Comparison of ENCODE assay signal across 31 cellular contexts in the genomic region with DNA sequence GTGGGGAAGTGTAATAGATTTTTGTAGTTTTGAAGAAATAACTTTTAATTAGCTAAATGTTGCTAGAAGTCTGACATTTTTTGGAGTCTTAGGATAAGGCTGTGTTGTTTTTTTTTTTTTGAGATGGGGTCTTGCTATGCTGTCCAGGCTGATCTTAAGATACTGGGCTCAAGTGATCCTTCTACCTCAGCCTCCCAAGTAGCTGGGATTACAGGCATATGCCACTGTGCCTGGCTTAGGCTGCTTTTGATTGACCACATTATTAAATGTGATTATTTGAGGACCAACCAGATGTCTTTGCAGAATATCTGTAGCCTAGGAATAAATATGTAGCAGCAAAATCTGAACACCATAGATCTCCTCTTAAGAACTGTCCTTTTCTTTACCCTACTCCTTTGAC.
"Had no signal": no experiment of that assay in that cellular context is flagged by ENCODE, and none has a peak within 500 bp of the region (broad histone marks: within the 10 kb centered on the region; RNA-seq: fewer than 3 reads in every experiment).

No MANE protein-coding gene starts in this region.

- FAIRE-seq: islet of Langerhans, kidney had no signal

- ATAC-seq: left colon; left lung; lower lobe of right lung; natural killer cell; sciatic nerve; stimulated activated naive B cell treated with anti-CD40 and anti-IgM and Interleukin-4, amounts not matched to agents 10 μg/mL and 1 μg/mL and 100 μg/mL, for 72 hours; stimulated activated naive CD8-positive, alpha-beta T cell treated with anti-CD3 and anti-CD28 coated beads, Interleukin-15, Interleukin-2, amounts not matched to agents 100 U/mL and 50 U/mL, for 24 hours had no signal

- H3K4me1 Mint-ChIP-seq: immature natural killer cell, natural killer cell, nephron progenitor cell, neural progenitor cell had no signal

- H3K4me2 ChIP-seq: neural progenitor cell had no signal

- DNase-seq: hypothalamus; immature natural killer cell; kidney; left colon; left lung; lower lobe of right lung; mammary epithelial cell; mesenchymal stem cell; naive B cell; natural killer cell; nephron progenitor cell; occipital lobe; stimulated activated CD4-positive, alpha-beta T cell treated with anti-CD3 and anti-CD28 coated beads, Interleukin-12 subunit alpha, Interleukin-12 subunit beta, amount 100 ng/mL, for 4 hours; stimulated activated CD4-positive, alpha-beta T cell treated with anti-CD3 and anti-CD28 coated beads, Interleukin-15, amount 100 ng/mL, for 24 hours; stimulated activated CD4-positive, alpha-beta T cell treated with anti-CD3 and anti-CD28 coated beads, Interleukin-2, amount 100 ng/mL, for 24 hours; stimulated activated CD4-positive, alpha-beta T cell treated with anti-CD3 and anti-CD28 coated beads, Interleukin-4, amount 100 ng/mL, for 1 hour; stimulated activated naive B cell treated with anti-CD40 and anti-IgM and Interleukin-4, amounts not matched to agents 10 μg/mL and 1 μg/mL and 100 μg/mL, for 72 hours; stimulated activated naive CD8-positive, alpha-beta T cell treated with anti-CD3 and anti-CD28 coated beads, Interleukin-15, Interleukin-2, amounts not matched to agents 100 U/mL and 50 U/mL, for 24 hours; stomach; testis; thyroid gland; transverse colon; upper lobe of left lung had no signal

- H3K27ac ChIP-seq: left lung, lower lobe of right lung, neural progenitor cell, neutrophil, parathyroid adenoma, right atrium auricular region, skin epidermis, stomach, testis, thyroid gland, transverse colon, upper lobe of left lung, vagina had no signal

- H3K9me3 ChIP-seq: left lung, lower lobe of right lung, neutrophil, right atrium auricular region, stomach, testis, thyroid gland, transverse colon, upper lobe of left lung, vagina had no signal

- H3K9me3 Mint-ChIP-seq: immature natural killer cell; naive B cell; natural killer cell; stimulated activated naive B cell treated with anti-CD40 and anti-IgM and Interleukin-4, amounts not matched to agents 10 μg/mL and 1 μg/mL and 100 μg/mL, for 72 hours had no signal

- H3K4me1 ChIP-seq: left lung, lower lobe of right lung, neural progenitor cell, parathyroid adenoma, right atrium auricular region, stomach, testis, thyroid gland, transverse colon, upper lobe of left lung, vagina had no signal

- H3K27me3 ChIP-seq: left lung, neural progenitor cell, neutrophil, right atrium auricular region, stomach, testis, thyroid gland, transverse colon, upper lobe of left lung, vagina had no signal

- H3K36me3 Mint-ChIP-seq: natural killer cell had no signal

- H3K9ac ChIP-seq: neural progenitor cell, parathyroid adenoma had no signal

- H3K27ac Mint-ChIP-seq: natural killer cell; neural progenitor cell; stimulated activated naive B cell treated with anti-CD40 and anti-IgM and Interleukin-4, amounts not matched to agents 10 μg/mL and 1 μg/mL and 100 μg/mL, for 72 hours had no signal

- H3K27me3 Mint-ChIP-seq: naive B cell; stimulated activated naive B cell treated with anti-CD40 and anti-IgM and Interleukin-4, amounts not matched to agents 10 μg/mL and 1 μg/mL and 100 μg/mL, for 72 hours had no signal

- H3K4me3 ChIP-seq: left lung, lower lobe of right lung, neural progenitor cell, right atrium auricular region, skin epidermis, stomach, testis, thyroid gland, transverse colon, upper lobe of left lung, vagina had no signal

- H2AFZ ChIP-seq: neural progenitor cell, parathyroid adenoma had no signal

- H3K4me3 Mint-ChIP-seq: immature natural killer cell; naive B cell; natural killer cell; nephron progenitor cell; neural progenitor cell; stimulated activated naive B cell treated with anti-CD40 and anti-IgM and Interleukin-4, amounts not matched to agents 10 μg/mL and 1 μg/mL and 100 μg/mL, for 72 hours had no signal

- H3K79me2 ChIP-seq: parathyroid adenoma had no signal
